9 cellular contexts compared by ENCODE assay signal in the genomic region with DNA sequence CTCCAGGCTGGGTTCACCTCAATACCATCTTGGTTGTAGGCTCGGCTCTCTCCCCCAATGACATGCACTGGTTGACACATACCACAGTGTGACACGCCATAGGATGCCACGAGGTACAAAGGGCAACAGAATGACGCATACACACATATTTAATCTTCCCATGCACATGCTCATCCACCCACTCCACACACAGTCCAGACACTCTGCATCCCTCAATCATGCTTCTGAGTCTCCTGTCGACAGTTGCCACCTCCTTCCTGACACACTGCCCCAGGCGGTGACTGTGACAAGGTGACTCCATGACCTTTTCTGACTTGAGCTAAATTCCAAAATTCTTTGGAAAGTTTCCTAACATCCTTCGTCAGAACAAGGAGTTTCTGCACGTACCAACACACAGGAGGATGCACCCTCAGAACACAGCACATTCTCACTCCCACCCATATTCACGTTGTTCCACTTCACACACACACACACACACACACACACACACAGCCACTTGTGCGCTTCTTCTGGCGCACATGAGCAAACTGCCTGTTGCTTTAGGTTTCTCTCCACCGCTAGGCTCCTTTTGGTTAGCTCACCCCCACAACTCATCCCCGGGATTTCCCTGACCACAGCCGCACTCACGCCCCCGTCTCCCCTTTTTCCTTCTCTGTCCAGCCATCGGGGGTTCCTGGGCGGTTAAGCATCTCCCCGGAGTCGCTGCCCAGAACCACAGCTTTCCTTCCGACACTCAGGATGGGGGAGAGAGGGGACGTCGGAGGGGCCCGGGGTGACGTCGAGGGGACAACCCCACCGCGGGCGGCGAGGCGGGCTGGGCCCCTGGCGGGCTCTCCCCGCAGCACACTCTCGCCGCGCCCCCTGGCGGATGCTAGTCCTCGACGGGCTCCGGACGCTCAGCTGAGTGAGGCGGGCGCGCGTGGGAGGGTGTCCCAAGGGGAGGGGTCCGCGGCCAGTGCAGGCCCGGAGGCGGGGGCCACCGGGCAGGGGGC. TPM values are rescaled to one million over a fixed set of nuclear protein-coding genes. Genes with fewer than 3 reads are reported as not detected.
DNase-seq lines count a peak whose midpoint lies in the region; ATAC-seq and TF ChIP-seq lines count a peak whose summit lies in the region.
"Had no signal": no experiment of that assay in that cellular context is flagged by ENCODE, and none has a peak within 500 bp of the region (broad histone marks: within the 10 kb centered on the region; RNA-seq: fewer than 3 reads in every experiment).

No MANE protein-coding gene starts in this region.

- peak; percentile 70 for DNase-seq in Daoy (ENCODE audit: low read depth)
- DNase-seq in activated T-helper 2 cell treated with anti-CD3 and anti-CD28 coated beads, Interferon-gamma antibody, Interleukin-2, Interleukin-4, amounts not matched to agents 10 μg/mL and 5 μg/mL and 100 μg/mL, durations not matched to agents 14 hours and 24 hours and 36 hours (ENCODE audit: low spot score), result peak; percentile 61
- DNase-seq in head of caudate nucleus, result peak in 22 of 42 donors; percentile 27 to 76 (median 44)
- peak; percentile 83 for DNase-seq in stimulated activated CD4-positive, alpha-beta T cell treated with anti-CD3 and anti-CD28 coated beads, Interleukin-12 subunit alpha, Interleukin-12 subunit beta, amount 100 ng/mL, for 4 hours
- no peak for DNase-seq in amniotic stem cell (lab: John Stamatoyannopoulos, UW)

- peak overlapping the region; percentile 2 for H3K4me3 Mint-ChIP-seq in activated T-helper 2 cell treated with anti-CD3 and anti-CD28 coated beads, Interferon-gamma antibody, Interleukin-2, Interleukin-4, amounts not matched to agents 10 μg/mL and 5 μg/mL and 100 μg/mL, durations not matched to agents 14 hours and 24 hours and 36 hours (ENCODE audit: low read depth)

- H3K9me3 ChIP-seq in HEK293 (ENCODE audit: control insufficient read depth, insufficient read depth, low read depth, low read length), result no peaks in the 10 kb centered on the region

- peak overlapping the region; percentile 62 for H3K27ac Mint-ChIP-seq in activated T-helper 2 cell treated with anti-CD3 and anti-CD28 coated beads, Interferon-gamma antibody, Interleukin-2, Interleukin-4, amounts not matched to agents 10 μg/mL and 5 μg/mL and 100 μg/mL, durations not matched to agents 14 hours and 24 hours and 36 hours

- peaks cover 82% of the 10 kb centered on the region for H3K27me3 Mint-ChIP-seq in activated T-helper 2 cell treated with anti-CD3 and anti-CD28 coated beads, Interferon-gamma antibody, Interleukin-2, Interleukin-4, amounts not matched to agents 10 μg/mL and 5 μg/mL and 100 μg/mL, durations not matched to agents 14 hours and 24 hours and 36 hours (ENCODE audit: low read depth)

- no peaks in the 10 kb centered on the region for H3K9me3 Mint-ChIP-seq in activated T-helper 2 cell treated with anti-CD3 and anti-CD28 coated beads, Interferon-gamma antibody, Interleukin-2, Interleukin-4, amounts not matched to agents 10 μg/mL and 5 μg/mL and 100 μg/mL, durations not matched to agents 14 hours and 24 hours and 36 hours

- peak; percentile 81 for TF ChIP-seq CTCF in HEK293 (tag by site-specific recombination; IDR thresholded peaks at IDR 0.05)

- H3K4me3 ChIP-seq in HEK293 (ENCODE audit: low read depth, low read length), result no peak overlapping the region

- H3K4me1 ChIP-seq in HEK293 (ENCODE audit: control insufficient read depth, insufficient read depth, low read length), result no peaks in the 10 kb centered on the region

- no peak overlapping the region for H3K27ac ChIP-seq in HEK293 (ENCODE audit: extremely low read depth, low read depth, low read length)

- intact Hi-C loops in activated T-helper 2 cell treated with anti-CD3 and anti-CD28 coated beads, Interferon-gamma antibody, Interleukin-2, Interleukin-4, amounts not matched to agents 10 μg/mL and 5 μg/mL and 100 μg/mL, durations not matched to agents 14 hours and 24 hours and 36 hours (cut with micrococcal nuclease), result loop anchor here (2.0 to 10.0 kb wide), 2 partner anchors 53 to 123 kb away; partner anchors contain the start of genes DDX23 and FKBP11
- intact Hi-C loops in head of caudate nucleus (cut with DNase I), result no loop called here

- no peaks in the 10 kb centered on the region for H3K36me3 ChIP-seq in HEK293 (ENCODE audit: control insufficient read depth in 2 of 2, insufficient read depth in 1 of 2, low read length in 2 of 2)

- peaks cover 47% of the 10 kb centered on the region for H3K4me1 Mint-ChIP-seq in activated T-helper 2 cell treated with anti-CD3 and anti-CD28 coated beads, Interferon-gamma antibody, Interleukin-2, Interleukin-4, amounts not matched to agents 10 μg/mL and 5 μg/mL and 100 μg/mL, durations not matched to agents 14 hours and 24 hours and 36 hours (ENCODE audit: low read depth)

- no peaks in the 10 kb centered on the region for H3K36me3 Mint-ChIP-seq in activated T-helper 2 cell treated with anti-CD3 and anti-CD28 coated beads, Interferon-gamma antibody, Interleukin-2, Interleukin-4, amounts not matched to agents 10 μg/mL and 5 μg/mL and 100 μg/mL, durations not matched to agents 14 hours and 24 hours and 36 hours (ENCODE audit: low read depth)

- CTCF ChIA-PET in HEK293 (lab: Yijun Ruan, JAX), result interaction anchor here (0.5 to 6.0 kb wide), 33 partner anchors 11 to 1952 kb away, joined by 3 to 66 read pairs (median 5); partner anchors contain the start of genes ARF3, DDN, DDX23 and RND1

- POLR2A ChIA-PET in HEK293 (lab: Yijun Ruan, JAX), result interaction anchor here (1.0 to 1.1 kb wide), 2 partner anchors 20 to 112 kb away, joined by 3 read pairs; partner anchors contain the start of genes ARF3 and RND1

- ATAC-seq in HG03025 (IDR thresholded peaks at IDR 0.05; ENCODE audit: low FRiP score, unreplicated experiment), result no peak

TF ChIP-seq in HEK293, 187 proteins besides CTCF, POLR2A, EP300 and RAD21 (continues in another document):
- TF ChIP-seq ZNF707 (tag by site-specific recombination; IDR thresholded peaks at IDR 0.05) (no peak), GLIS2 (tag by site-specific recombination; IDR thresholded peaks at IDR 0.05) (peak; percentile 77), ZNF341 (tag by site-specific recombination; IDR thresholded peaks at IDR 0.05; ENCODE audit: low read depth) (no peak), SP7 (tag by site-specific recombination; IDR thresholded peaks at IDR 0.05) (no peak), ZNF302 (tag by site-specific recombination; IDR thresholded peaks at IDR 0.05; ENCODE audit: low read depth) (no peak), ZNF514 (tag by site-specific recombination; IDR thresholded peaks at IDR 0.05) (no peak), ZNF157 (tag by site-specific recombination; IDR thresholded peaks at IDR 0.05) (no peak), ZNF350 (tag by site-specific recombination; IDR thresholded peaks at IDR 0.05) (no peak), GLIS1 (tag by site-specific recombination; IDR thresholded peaks at IDR 0.05) (peak; percentile 10; the same call in 1 of the 2 replicates), EGR2 (tag by site-specific recombination; IDR thresholded peaks at IDR 0.05; ENCODE audit: low read depth) (peak; percentile 23), KLF9 (tag by site-specific recombination; IDR thresholded peaks at IDR 0.05; ENCODE audit: low read depth) (no peak), ZNF221 (tag by site-specific recombination; IDR thresholded peaks at IDR 0.05; ENCODE audit: borderline replicate concordance) (no peak)

TF ChIP-seq in PFSK-1, 5 proteins besides CTCF, POLR2A, EP300 and RAD21:
- no peak for TF ChIP-seq TAF1 (IDR thresholded peaks at IDR 0.05; ENCODE audit: borderline replicate concordance, insufficient read depth, low read length)
- peak; percentile 34 for TF ChIP-seq FOXP2 (optimal IDR thresholded peaks at IDR 0.05; ENCODE audit: borderline replicate concordance, extremely low read depth, extremely low read length, insufficient read depth)

RNA-seq across cellular contexts. Expression of gene WNT1, which starts 0.5 kb away (rescaled TPM):
- total RNA-seq in Daoy (2014; rRNA removed; shearing (Covaris generic)), result not detected in 2 replicates
- polyA plus RNA-seq in PFSK-1 (2012; ENCODE audit: insufficient read length, low read depth), result not detected
- 0.60 and 0.66 TPM in 2 replicates for total RNA-seq in activated T-helper 2 cell treated with anti-CD3 and anti-CD28 coated beads, Interferon-gamma antibody, Interleukin-2, Interleukin-4, amounts not matched to agents 10 μg/mL and 5 μg/mL and 100 μg/mL, durations not matched to agents 14 hours and 24 hours and 36 hours
- total RNA-seq: activated CD8-positive, alpha-beta memory T cell treated with anti-CD3 and anti-CD28 coated beads for 36 hours had no signal

RNA-seq across cellular contexts. Expression of gene WNT10B, which starts 6.1 kb away (rescaled TPM):
- 0.63 TPM in 1 of 2 replicates, not detected in the other for total RNA-seq in Daoy (2014; rRNA removed; shearing (Covaris generic))
- polyA plus RNA-seq in PFSK-1 (2012; ENCODE audit: insufficient read length, low read depth), result 11.5 TPM
- total RNA-seq in activated T-helper 2 cell treated with anti-CD3 and anti-CD28 coated beads, Interferon-gamma antibody, Interleukin-2, Interleukin-4, amounts not matched to agents 10 μg/mL and 5 μg/mL and 100 μg/mL, durations not matched to agents 14 hours and 24 hours and 36 hours, result 0.80 and 1.0 TPM in 2 replicates

RNA-seq across cellular contexts. Expression of gene ARF3, which starts 20.3 kb away (rescaled TPM):
- total RNA-seq in Daoy (2014; rRNA removed; shearing (Covaris generic)), result 69.3 and 118 TPM in 2 replicates
- 91.5 TPM for polyA plus RNA-seq in PFSK-1 (2012; ENCODE audit: insufficient read length, low read depth)
- total RNA-seq in activated T-helper 2 cell treated with anti-CD3 and anti-CD28 coated beads, Interferon-gamma antibody, Interleukin-2, Interleukin-4, amounts not matched to agents 10 μg/mL and 5 μg/mL and 100 μg/mL, durations not matched to agents 14 hours and 24 hours and 36 hours, result 133 and 135 TPM in 2 replicates

RNA-seq across cellular contexts. Expression of gene DDN, which starts 21.6 kb away (rescaled TPM):
- 0.80 TPM in 1 of 2 replicates, not detected in the other for total RNA-seq in Daoy (2014; rRNA removed; shearing (Covaris generic))
- 1.4 TPM for polyA plus RNA-seq in PFSK-1 (2012; ENCODE audit: insufficient read length, low read depth)
- total RNA-seq in activated T-helper 2 cell treated with anti-CD3 and anti-CD28 coated beads, Interferon-gamma antibody, Interleukin-2, Interleukin-4, amounts not matched to agents 10 μg/mL and 5 μg/mL and 100 μg/mL, durations not matched to agents 14 hours and 24 hours and 36 hours, result 0.60 and 0.91 TPM in 2 replicates

RNA-seq across cellular contexts. Expression of gene PRKAG1, which starts 41.0 kb away (rescaled TPM):
- 67.1 and 68.2 TPM in 2 replicates for total RNA-seq in Daoy (2014; rRNA removed; shearing (Covaris generic))
- 49.7 TPM for polyA plus RNA-seq in PFSK-1 (2012; ENCODE audit: insufficient read length, low read depth)
- 65.1 and 65.7 TPM in 2 replicates for total RNA-seq in activated T-helper 2 cell treated with anti-CD3 and anti-CD28 coated beads, Interferon-gamma antibody, Interleukin-2, Interleukin-4, amounts not matched to agents 10 μg/mL and 5 μg/mL and 100 μg/mL, durations not matched to agents 14 hours and 24 hours and 36 hours
